Comparison of ENCODE assay signal across 39 cellular contexts in the genomic region with DNA sequence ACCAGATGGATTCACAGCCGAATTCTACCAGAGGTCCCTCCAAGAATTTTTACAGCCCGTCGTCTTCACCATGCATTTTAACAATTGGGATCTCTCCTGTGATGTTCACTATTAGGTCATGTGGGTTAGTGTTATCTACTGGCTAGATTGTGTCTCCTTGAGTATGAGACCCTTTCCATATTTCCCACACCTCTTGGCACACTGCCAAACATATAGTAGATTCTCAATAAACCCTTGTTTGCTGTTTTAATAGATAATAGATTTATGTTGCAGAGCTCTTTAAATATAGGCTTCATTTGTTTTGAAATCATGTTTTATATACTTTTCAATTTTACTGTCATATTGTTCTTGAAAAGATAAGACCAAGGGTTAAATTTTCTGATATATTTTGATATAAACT. TPM values are rescaled to one million over a fixed set of nuclear protein-coding genes. Genes with fewer than 3 reads are reported as not detected.
"Had no signal": no experiment of that assay in that cellular context is flagged by ENCODE, and none has a peak within 500 bp of the region (broad histone marks: within the 10 kb centered on the region; RNA-seq: fewer than 3 reads in every experiment).

No MANE protein-coding gene starts in this region.

- H3K4me3 ChIP-seq: MG63 had no signal

- DNase-seq: Kasumi-1, MG63, MM.1S, MV-4-11, NCI-H1048, NCI-H1092, NCI-H1092 treated with DMSO at 0.1 percent for 48 hours, NCI-H1105, NCI-H1105 treated with DMSO at 0.1 percent for 48 hours, NCI-H1417, NCI-H1417 treated with DMSO at 0.1 percent for 48 hours, NCI-H1436, NCI-H1436 treated with DMSO at 0.1 percent for 48 hours, NCI-H146, NCI-H1694, NCI-H1694 treated with DMSO at 0.1 percent for 48 hours, NCI-H187, NCI-H187 treated with DMSO at 0.1 percent for 48 hours, NCI-H1930, NCI-H2029, NCI-H2029 treated with DMSO at 0.1 percent for 48 hours, NCI-H2081, NCI-H2081 treated with DMSO at 0.1 percent for 48 hours, NCI-H2107, NCI-H2171, NCI-H2171 treated with DMSO at 0.1 percent for 48 hours, NCI-H2227 treated with DMSO at 0.1 percent for 48 hours, NCI-H226, NCI-H345, NCI-H446, NCI-H446 treated with DMSO at 0.1 percent for 48 hours, NCI-H510A, NCI-H510A treated with DMSO at 0.1 percent for 48 hours, NCI-H524, NCI-H524 treated with DMSO at 0.1 percent for 48 hours had no signal

- H3K9me3 ChIP-seq: MG63 had no signal

- H3K27me3 ChIP-seq: MG63 had no signal

RNA-seq across cellular contexts. Expression of a gene that starts 34.9 kb away (rescaled TPM):
- total RNA-seq: LHCN-M2, M059J, MCF 10A, NCI-H460 had no signal
